ENCODE assay signal across 1 cellular context in the genomic region with DNA sequence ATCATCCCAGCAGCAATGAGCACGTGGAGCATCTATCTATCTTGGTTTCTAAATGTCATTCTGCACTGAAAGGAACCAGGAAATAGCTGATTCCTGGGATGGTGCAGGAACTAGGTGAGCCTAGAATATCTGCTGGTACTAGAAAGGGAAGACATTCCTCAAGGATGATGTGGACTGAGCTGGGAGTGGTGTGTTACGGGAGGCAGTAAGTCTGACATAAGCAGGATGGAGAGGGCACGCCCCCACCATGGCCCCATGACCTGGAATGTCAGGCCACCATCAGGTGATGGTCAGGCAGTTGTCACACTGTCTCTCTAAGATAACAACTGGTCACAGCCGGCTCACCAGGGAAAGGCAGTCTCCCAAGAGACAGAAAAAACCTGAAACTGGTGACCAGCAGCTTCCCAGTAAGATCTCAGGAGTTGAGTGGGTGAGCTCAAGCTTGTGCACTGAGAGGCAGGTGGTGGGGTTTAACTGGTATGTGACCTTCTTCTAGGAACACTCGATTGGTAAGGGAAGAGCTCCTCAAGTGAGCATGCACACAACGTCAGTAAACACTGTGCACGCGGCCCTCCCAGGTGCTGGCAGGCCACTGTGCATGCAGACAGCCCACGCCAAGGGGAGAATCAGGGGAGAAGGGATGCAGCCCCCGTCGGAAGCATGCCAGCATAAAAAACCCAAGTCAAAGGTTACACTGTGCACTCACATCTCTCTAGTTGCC.
TF ChIP-seq lines count a peak whose summit lies in the region.

No MANE protein-coding gene starts in this region.

TF ChIP-seq in K562, 482 proteins besides CTCF, POLR2A, EP300 and RAD21 (continued from another document and continues in another):
- TF ChIP-seq AFF4 (CRISPR knock-in tag; IDR thresholded peaks at IDR 0.05) (0 out of 2 replicates have a peak, but pooled peaks have one; percentile 59), NR1H2 (CRISPR knock-in tag; IDR thresholded peaks at IDR 0.05) (no peak), HDAC3 (IDR thresholded peaks at IDR 0.05; ENCODE audit: borderline replicate concordance, partially characterized antibody) (peak; percentile 63), ZFP30 (CRISPR knock-in tag; IDR thresholded peaks at IDR 0.05; ENCODE audit: borderline replicate concordance) (no peak), CSDE1 (IDR thresholded peaks at IDR 0.05) (no peak), CBX8 (IDR thresholded peaks at IDR 0.05; ENCODE audit: borderline replicate concordance, extremely low read depth, low read depth, low read length, poor library complexity, severe bottlenecking) (no peak), JUND (IDR thresholded peaks at IDR 0.05; ENCODE audit: borderline replicate concordance, low read depth, low read length) (peak; percentile 88), JUND (tag; IDR thresholded peaks at IDR 0.05; ENCODE audit: borderline replicate concordance, low read depth, low read length) (peak; percentile 87; the same call in 2 of the 3 replicates), TCF7 (IDR thresholded peaks at IDR 0.05; ENCODE audit: borderline replicate concordance) (no peak), ZNF274 (IDR thresholded peaks at IDR 0.05; ENCODE audit: borderline replicate concordance, low read depth, low read length) (no peak), ELK1 (CRISPR knock-in tag; IDR thresholded peaks at IDR 0.05) (no peak), SRSF1 (IDR thresholded peaks at IDR 0.05; ENCODE audit: low read depth, low read length) (no peak), ZNF184 (CRISPR knock-in tag; IDR thresholded peaks at IDR 0.05) (no peak), WHSC1 (IDR thresholded peaks at IDR 0.05; ENCODE audit: low read length) (no peak), NUFIP1 (IDR thresholded peaks at IDR 0.05; ENCODE audit: partially characterized antibody) (no peak), TEAD4 (IDR thresholded peaks at IDR 0.05; ENCODE audit: low read length) (peak; percentile 92), TEAD4 (CRISPR knock-in tag; IDR thresholded peaks at IDR 0.05; ENCODE audit: borderline replicate concordance) (peak; percentile 69; the same call in 1 of the 2 replicates), SMAD1 (IDR thresholded peaks at IDR 0.05; ENCODE audit: low read depth, low read length, partially characterized antibody) (no peak), ARID2 (IDR thresholded peaks at IDR 0.05) (no peak; the same call in 1 of the 2 replicates), FIP1L1 (IDR thresholded peaks at IDR 0.05; ENCODE audit: low read depth, low read length, poor library complexity, severe bottlenecking) (no peak), MCM5 (IDR thresholded peaks at IDR 0.05; ENCODE audit: low read depth) (no peak), GABPB2 (CRISPR knock-in tag; conservative IDR thresholded peaks at IDR 0.05) (no peak), NCOR1 (IDR thresholded peaks at IDR 0.05) (peak; percentile 93), RBM34 (IDR thresholded peaks at IDR 0.05; ENCODE audit: borderline replicate concordance, insufficient read depth, low read length) (no peak), FOXK2 (conservative IDR thresholded peaks at IDR 0.05 in 1 of 2, IDR thresholded peaks at IDR 0.05 in 1 of 2; ENCODE audit: low read depth in 2 of 2) (peak; percentile 75 to 80), ELF4 (CRISPR knock-in tag; IDR thresholded peaks at IDR 0.05) (peak; percentile 25; the same call in 1 of the 2 replicates), ZNF354B (CRISPR knock-in tag; IDR thresholded peaks at IDR 0.05) (no peak), MNT (conservative IDR thresholded peaks at IDR 0.05) (peak; percentile 90 to 94)
- TF ChIP-seq, protein P1, sequence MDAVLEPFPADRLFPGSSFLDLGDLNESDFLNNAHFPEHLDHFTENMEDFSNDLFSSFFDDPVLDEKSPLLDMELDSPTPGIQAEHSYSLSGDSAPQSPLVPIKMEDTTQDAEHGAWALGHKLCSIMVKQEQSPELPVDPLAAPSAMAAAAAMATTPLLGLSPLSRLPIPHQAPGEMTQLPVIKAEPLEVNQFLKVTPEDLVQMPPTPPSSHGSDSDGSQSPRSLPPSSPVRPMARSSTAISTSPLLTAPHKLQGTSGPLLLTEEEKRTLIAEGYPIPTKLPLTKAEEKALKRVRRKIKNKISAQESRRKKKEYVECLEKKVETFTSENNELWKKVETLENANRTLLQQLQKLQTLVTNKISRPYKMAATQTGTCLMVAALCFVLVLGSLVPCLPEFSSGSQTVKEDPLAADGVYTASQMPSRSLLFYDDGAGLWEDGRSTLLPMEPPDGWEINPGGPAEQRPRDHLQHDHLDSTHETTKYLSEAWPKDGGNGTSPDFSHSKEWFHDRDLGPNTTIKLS (IDR thresholded peaks at IDR 0.05; ENCODE audit: borderline replicate concordance, low read depth) = peak; percentile 64; the same call in 1 of the 2 replicates
- TF ChIP-seq, protein P2, sequence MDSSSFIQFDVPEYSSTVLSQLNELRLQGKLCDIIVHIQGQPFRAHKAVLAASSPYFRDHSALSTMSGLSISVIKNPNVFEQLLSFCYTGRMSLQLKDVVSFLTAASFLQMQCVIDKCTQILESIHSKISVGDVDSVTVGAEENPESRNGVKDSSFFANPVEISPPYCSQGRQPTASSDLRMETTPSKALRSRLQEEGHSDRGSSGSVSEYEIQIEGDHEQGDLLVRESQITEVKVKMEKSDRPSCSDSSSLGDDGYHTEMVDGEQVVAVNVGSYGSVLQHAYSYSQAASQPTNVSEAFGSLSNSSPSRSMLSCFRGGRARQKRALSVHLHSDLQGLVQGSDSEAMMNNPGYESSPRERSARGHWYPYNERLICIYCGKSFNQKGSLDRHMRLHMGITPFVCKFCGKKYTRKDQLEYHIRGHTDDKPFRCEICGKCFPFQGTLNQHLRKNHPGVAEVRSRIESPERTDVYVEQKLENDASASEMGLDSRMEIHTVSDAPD (CRISPR knock-in tag; IDR thresholded peaks at IDR 0.05) = peak; percentile 70; the same call in 1 of the 2 replicates
- TF ChIP-seq, protein P3, sequence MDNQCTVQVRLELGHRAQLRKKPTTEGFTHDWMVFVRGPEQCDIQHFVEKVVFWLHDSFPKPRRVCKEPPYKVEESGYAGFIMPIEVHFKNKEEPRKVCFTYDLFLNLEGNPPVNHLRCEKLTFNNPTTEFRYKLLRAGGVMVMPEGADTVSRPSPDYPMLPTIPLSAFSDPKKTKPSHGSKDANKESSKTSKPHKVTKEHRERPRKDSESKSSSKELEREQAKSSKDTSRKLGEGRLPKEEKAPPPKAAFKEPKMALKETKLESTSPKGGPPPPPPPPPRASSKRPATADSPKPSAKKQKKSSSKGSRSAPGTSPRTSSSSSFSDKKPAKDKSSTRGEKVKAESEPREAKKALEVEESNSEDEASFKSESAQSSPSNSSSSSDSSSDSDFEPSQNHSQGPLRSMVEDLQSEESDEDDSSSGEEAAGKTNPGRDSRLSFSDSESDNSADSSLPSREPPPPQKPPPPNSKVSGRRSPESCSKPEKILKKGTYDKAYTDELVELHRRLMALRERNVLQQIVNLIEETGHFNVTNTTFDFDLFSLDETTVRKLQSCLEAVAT (IDR thresholded peaks at IDR 0.05) = peak in 1 of 2 experiments; percentile 12; a peak in 1 of 4 replicates
- TF ChIP-seq, protein P4, sequence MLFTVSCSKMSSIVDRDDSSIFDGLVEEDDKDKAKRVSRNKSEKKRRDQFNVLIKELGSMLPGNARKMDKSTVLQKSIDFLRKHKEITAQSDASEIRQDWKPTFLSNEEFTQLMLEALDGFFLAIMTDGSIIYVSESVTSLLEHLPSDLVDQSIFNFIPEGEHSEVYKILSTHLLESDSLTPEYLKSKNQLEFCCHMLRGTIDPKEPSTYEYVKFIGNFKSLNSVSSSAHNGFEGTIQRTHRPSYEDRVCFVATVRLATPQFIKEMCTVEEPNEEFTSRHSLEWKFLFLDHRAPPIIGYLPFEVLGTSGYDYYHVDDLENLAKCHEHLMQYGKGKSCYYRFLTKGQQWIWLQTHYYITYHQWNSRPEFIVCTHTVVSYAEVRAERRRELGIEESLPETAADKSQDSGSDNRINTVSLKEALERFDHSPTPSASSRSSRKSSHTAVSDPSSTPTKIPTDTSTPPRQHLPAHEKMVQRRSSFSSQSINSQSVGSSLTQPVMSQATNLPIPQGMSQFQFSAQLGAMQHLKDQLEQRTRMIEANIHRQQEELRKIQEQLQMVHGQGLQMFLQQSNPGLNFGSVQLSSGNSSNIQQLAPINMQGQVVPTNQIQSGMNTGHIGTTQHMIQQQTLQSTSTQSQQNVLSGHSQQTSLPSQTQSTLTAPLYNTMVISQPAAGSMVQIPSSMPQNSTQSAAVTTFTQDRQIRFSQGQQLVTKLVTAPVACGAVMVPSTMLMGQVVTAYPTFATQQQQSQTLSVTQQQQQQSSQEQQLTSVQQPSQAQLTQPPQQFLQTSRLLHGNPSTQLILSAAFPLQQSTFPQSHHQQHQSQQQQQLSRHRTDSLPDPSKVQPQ (CRISPR knock-in tag; IDR thresholded peaks at IDR 0.05; ENCODE audit: borderline replicate concordance) = 0 out of 2 replicates have a peak, but pooled peaks have one; percentile 28
- TF ChIP-seq, protein P5, sequence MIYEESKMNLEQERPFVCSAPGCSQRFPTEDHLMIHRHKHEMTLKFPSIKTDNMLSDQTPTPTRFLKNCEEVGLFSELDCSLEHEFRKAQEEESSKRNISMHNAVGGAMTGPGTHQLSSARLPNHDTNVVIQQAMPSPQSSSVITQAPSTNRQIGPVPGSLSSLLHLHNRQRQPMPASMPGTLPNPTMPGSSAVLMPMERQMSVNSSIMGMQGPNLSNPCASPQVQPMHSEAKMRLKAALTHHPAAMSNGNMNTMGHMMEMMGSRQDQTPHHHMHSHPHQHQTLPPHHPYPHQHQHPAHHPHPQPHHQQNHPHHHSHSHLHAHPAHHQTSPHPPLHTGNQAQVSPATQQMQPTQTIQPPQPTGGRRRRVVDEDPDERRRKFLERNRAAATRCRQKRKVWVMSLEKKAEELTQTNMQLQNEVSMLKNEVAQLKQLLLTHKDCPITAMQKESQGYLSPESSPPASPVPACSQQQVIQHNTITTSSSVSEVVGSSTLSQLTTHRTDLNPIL (CRISPR knock-in tag; IDR thresholded peaks at IDR 0.05) = peak; percentile 80
- TF ChIP-seq, protein P6, sequence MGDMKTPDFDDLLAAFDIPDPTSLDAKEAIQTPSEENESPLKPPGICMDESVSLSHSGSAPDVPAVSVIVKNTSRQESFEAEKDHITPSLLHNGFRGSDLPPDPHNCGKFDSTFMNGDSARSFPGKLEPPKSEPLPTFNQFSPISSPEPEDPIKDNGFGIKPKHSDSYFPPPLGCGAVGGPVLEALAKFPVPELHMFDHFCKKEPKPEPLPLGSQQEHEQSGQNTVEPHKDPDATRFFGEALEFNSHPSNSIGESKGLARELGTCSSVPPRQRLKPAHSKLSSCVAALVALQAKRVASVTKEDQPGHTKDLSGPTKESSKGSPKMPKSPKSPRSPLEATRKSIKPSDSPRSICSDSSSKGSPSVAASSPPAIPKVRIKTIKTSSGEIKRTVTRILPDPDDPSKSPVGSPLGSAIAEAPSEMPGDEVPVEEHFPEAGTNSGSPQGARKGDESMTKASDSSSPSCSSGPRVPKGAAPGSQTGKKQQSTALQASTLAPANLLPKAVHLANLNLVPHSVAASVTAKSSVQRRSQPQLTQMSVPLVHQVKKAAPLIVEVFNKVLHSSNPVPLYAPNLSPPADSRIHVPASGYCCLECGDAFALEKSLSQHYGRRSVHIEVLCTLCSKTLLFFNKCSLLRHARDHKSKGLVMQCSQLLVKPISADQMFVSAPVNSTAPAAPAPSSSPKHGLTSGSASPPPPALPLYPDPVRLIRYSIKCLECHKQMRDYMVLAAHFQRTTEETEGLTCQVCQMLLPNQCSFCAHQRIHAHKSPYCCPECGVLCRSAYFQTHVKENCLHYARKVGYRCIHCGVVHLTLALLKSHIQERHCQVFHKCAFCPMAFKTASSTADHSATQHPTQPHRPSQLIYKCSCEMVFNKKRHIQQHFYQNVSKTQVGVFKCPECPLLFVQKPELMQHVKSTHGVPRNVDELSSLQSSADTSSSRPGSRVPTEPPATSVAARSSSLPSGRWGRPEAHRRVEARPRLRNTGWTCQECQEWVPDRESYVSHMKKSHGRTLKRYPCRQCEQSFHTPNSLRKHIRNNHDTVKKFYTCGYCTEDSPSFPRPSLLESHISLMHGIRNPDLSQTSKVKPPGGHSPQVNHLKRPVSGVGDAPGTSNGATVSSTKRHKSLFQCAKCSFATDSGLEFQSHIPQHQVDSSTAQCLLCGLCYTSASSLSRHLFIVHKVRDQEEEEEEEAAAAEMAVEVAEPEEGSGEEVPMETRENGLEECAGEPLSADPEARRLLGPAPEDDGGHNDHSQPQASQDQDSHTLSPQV (IDR thresholded peaks at IDR 0.05) = peak; percentile 99
